Comparison of ENCODE assay signal across 10 cellular contexts in genomic region chr2:5758346-5758745, GRCh38.
"Had no signal": no experiment of that assay in that cellular context is flagged by ENCODE, and none has a peak within 500 bp of the region (broad histone marks: within the 10 kb centered on the region; RNA-seq: fewer than 3 reads in every experiment).

No MANE protein-coding gene starts in this region.

- H3K4me3 ChIP-seq: GM23248, GM23338, HAP-1 had no signal

- H2AFZ ChIP-seq: GM23248 had no signal

- H3K4me1 ChIP-seq: HAP-1 had no signal

- H3K9me3 ChIP-seq: HAP-1 had no signal

- H3K4me2 ChIP-seq: GM23338 had no signal

- H3K9ac ChIP-seq: GM23248 had no signal

- DNase-seq: GM23248, GOT3, H7, H9, HCEC 1CT, HFFc6 had no signal

- H3K27ac ChIP-seq: GM23248 had no signal

- ATAC-seq: GM23338, HCT116 had no signal

- FAIRE-seq: H54 had no signal

- H3K36me3 ChIP-seq: HAP-1 had no signal
